ENCODE assay signal across 8 cellular contexts in the genomic region with DNA sequence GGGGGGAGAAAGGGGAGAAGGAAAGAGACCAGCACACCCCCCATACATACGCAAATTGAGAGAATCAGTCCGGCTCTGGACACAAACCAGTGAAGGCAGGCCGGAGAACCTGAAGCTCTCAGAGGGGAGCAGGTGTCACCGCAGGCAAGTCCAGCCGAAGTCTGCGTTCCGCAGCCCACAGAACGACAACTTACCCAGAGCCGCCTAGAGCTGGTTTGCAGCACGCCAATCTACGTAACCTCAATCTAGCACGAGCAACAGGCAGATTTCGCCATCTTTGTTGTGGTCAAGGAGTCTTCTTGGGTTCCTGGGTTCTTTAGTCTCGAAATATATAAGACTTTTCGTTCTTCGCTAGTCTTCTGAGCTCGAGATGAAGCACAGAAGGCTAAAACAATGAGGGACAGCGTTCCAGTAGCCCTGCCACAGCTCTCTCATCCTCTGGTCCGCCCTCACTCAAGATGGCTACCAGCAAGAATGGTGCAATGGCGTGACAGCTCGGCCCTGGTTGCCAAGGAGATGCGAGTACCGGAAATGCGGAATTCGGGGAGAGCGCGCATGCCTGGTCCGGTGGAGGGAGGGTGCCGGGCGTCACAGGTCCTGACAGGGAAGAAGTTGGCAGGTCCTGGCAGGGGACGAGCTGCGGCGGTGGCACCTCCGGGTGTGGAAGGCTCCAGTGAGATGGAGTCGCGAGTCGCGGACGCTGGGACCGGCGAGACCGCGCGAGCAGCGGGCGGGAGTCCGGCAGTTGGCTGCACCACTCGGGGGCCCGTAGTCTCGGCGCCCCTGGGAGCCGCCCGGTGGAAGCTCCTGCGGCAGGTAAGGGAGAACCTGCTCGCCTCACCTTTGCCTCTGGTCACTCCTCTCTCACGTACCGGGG. TPM values are rescaled to one million over a fixed set of nuclear protein-coding genes. Genes with fewer than 3 reads are reported as not detected.
DNase-seq lines count a peak whose midpoint lies in the region; ATAC-seq and TF ChIP-seq lines count a peak whose summit lies in the region.

A gene (plus strand): TSS at position 618 of the 877 bp plus-strand sequence.
A gene (minus strand): TSS at position 165 of the 877 bp plus-strand sequence. CDS start 15,152 bp downstream, outside the sequence.

- DNase-seq in DMS53 treated with DMSO at 0.1 percent for 48 hours (lab: John Stamatoyannopoulos, UW; ENCODE audit: unreplicated experiment) (peak; percentile 92), KG1 (lab: John Stamatoyannopoulos, UW) (peak; percentile 92), Panc1 (ENCODE audit: low read depth, low spot score) (peak; percentile 90)
- peak; percentile 97 for DNase-seq in activated T-cell treated with anti-CD3 and anti-CD28 coated beads, Interleukin-2, amount 50 U/mL, for 4 hours
- DNase-seq in stimulated activated CD8-positive, alpha-beta memory T cell treated with anti-CD3 and anti-CD28 coated beads, Interleukin-7, amount 100 ng/mL, for 24 hours (ENCODE audit: low read depth): peak; percentile 97

- no peak for TF ChIP-seq CTCF in Panc1 (IDR thresholded peaks at IDR 0.05)

- H3K4me1 ChIP-seq in Panc1 (ENCODE audit: control insufficient read depth, insufficient read depth, low read length) (peaks cover 24% of the 10 kb centered on the region), muscle layer of colon (ENCODE audit: insufficient read depth, low read length) (peaks cover 14% of the 10 kb centered on the region)

- BruUV-seq in Panc1 (replicated peaks; lab: Mats Ljungman, UMichigan): no TSS peak

- no peaks in the 10 kb centered on the region for H3K27me3 ChIP-seq in Panc1 (ENCODE audit: control insufficient read depth, insufficient read depth, low read length)
- no peaks in the 10 kb centered on the region for H3K27me3 ChIP-seq in muscle layer of colon (ENCODE audit: control insufficient read depth in 1 of 2, insufficient read depth in 2 of 2, low read length in 2 of 2)

- intact Hi-C loops in Panc1 (cut with micrococcal nuclease; ENCODE audit: unreplicated experiment): no loop called here

- H3K9me3 ChIP-seq in Panc1 (ENCODE audit: control insufficient read depth, insufficient read depth, low read depth, low read length): no peaks in the 10 kb centered on the region
- H3K9me3 ChIP-seq in muscle layer of colon (ENCODE audit: low read length): no peaks in the 10 kb centered on the region

- peaks cover 46% of the 10 kb centered on the region for H3K4me1 Mint-ChIP-seq in activated T-cell treated with anti-CD3 and anti-CD28 coated beads, Interleukin-2, amount 50 U/mL, for 4 hours (ENCODE audit: low read depth)

- no peaks in the 10 kb centered on the region for H3K27me3 Mint-ChIP-seq in activated T-cell treated with anti-CD3 and anti-CD28 coated beads, Interleukin-2, amount 50 U/mL, for 4 hours (ENCODE audit: low read depth)

- peak within 1 kb of the TSS; percentile 92 for H3K9ac ChIP-seq in muscle layer of colon (ENCODE audit: low read length)

- peak within 1 kb of the TSS; percentile 95 to 97 for H3K4me3 ChIP-seq in Panc1 (ENCODE audit: low read depth in 2 of 2, low read length in 2 of 2)
- peak within 1 kb of the TSS; percentile 81 to 83 for H3K4me3 ChIP-seq in muscle layer of colon (ENCODE audit: low read depth in 1 of 2, low read length in 2 of 2)

- peaks cover 13% of the 10 kb centered on the region for H3K36me3 Mint-ChIP-seq in activated T-cell treated with anti-CD3 and anti-CD28 coated beads, Interleukin-2, amount 50 U/mL, for 4 hours (ENCODE audit: insufficient read depth)

- CTCF ChIA-PET in Panc1 (lab: Charles Lee): interaction anchor here (0.6 to 1.1 kb wide), 2 partner anchors 113 to 117 kb away, joined by 3 read pairs; no protein-coding TSS in a partner anchor

- H3K36me3 ChIP-seq in Panc1 (ENCODE audit: control insufficient read depth, insufficient read depth, low read length) (peaks cover 4% of the 10 kb centered on the region; the same call in 1 of the 2 replicates), muscle layer of colon (ENCODE audit: insufficient read depth, low read length) (no peaks in the 10 kb centered on the region)

- H3K4me3 Mint-ChIP-seq in activated T-cell treated with anti-CD3 and anti-CD28 coated beads, Interleukin-2, amount 50 U/mL, for 4 hours: peak within 1 kb of the TSS; percentile 99

- peak; percentile 82 for ATAC-seq in GM21723 (IDR thresholded peaks at IDR 0.05; ENCODE audit: unreplicated experiment)
- ATAC-seq in Panc1: peak; percentile 95
- ATAC-seq in activated T-cell treated with anti-CD3 and anti-CD28 coated beads, Interleukin-2, amount 50 U/mL, for 4 hours: peak; percentile 87
- ATAC-seq in esophagus mucosa: peak; percentile 99

- in situ Hi-C loops in Panc1 (cut with HindIII; ENCODE audit: low pct_unique_long_range_greater_than_20kb, low sequenced_read_pairs): no loop called here

- H3K9me3 Mint-ChIP-seq in activated T-cell treated with anti-CD3 and anti-CD28 coated beads, Interleukin-2, amount 50 U/mL, for 4 hours: no peaks in the 10 kb centered on the region

- POLR2A ChIA-PET in Panc1 (lab: Charles Lee): interaction anchor here (1.0 kb wide), 1 partner anchor 19 kb away, joined by 3 read pairs; no protein-coding TSS in a partner anchor

- H3K27ac ChIP-seq in Panc1 (ENCODE audit: low read length) (peak within 1 kb of the TSS; percentile 100), muscle layer of colon (ENCODE audit: low read depth, low read length) (peak within 1 kb of the TSS; percentile 95)

RNA-seq across cellular contexts. Expression of the first gene that starts in this region (rescaled TPM):
- total RNA-seq in Panc1 (2021; ENCODE audit: unreplicated experiment): 12.6 TPM
- 8.6 TPM for polyA plus RNA-seq in Panc1 (2012; ENCODE audit: insufficient read length)
- 10 to 100 TPM in 1 of 3 donors, 1 to 10 TPM in 2; 9.5 to 12.3 (median 10.0) TPM for total RNA-seq in activated T-cell treated with anti-CD3 and anti-CD28 coated beads, Interleukin-2, amount 50 U/mL, for 4 hours
- total RNA-seq in esophagus mucosa: 8.4 TPM

RNA-seq across cellular contexts. Expression of the second gene that starts in this region (rescaled TPM):
- 42.5 TPM for total RNA-seq in Panc1 (2021; ENCODE audit: unreplicated experiment)
- polyA plus RNA-seq in Panc1 (2012; ENCODE audit: insufficient read length): 25.6 TPM
- total RNA-seq in activated T-cell treated with anti-CD3 and anti-CD28 coated beads, Interleukin-2, amount 50 U/mL, for 4 hours: 10 to 100 TPM; 31.8 to 35.0 (median 33.5) TPM
- total RNA-seq in esophagus mucosa: 15.7 TPM

Comparison
In these comparisons a context has a peak if more than half of its experiments do, and no peak if none do; other contexts are left out.
1. Peak in every context shown above with its lines: DNase-seq, ATAC-seq, H3K4me3 ChIP-seq and H3K27ac ChIP-seq.